Comparison of ENCODE assay signal across 31 cellular contexts in genomic region chrX:37437160-37437559, GRCh38.
"Had no signal": no experiment of that assay in that cellular context is flagged by ENCODE, and none has a peak within 500 bp of the region (broad histone marks: within the 10 kb centered on the region; RNA-seq: fewer than 3 reads in every experiment).

No MANE protein-coding gene starts in this region.

- H3K36me3 Mint-ChIP-seq: naive thymus-derived CD4-positive, alpha-beta T cell; natural killer cell; stimulated activated effector memory CD8-positive, alpha-beta T cell treated with anti-CD3 and anti-CD28 coated beads, Interleukin-12 subunit alpha, Interleukin-12 subunit beta, amount 100 ng/mL, for 72 hours; stimulated activated naive B cell treated with anti-CD40 and anti-IgM and Interleukin-4, amounts not matched to agents 10 μg/mL and 1 μg/mL and 100 μg/mL, for 72 hours had no signal

- H3K79me2 ChIP-seq: parathyroid adenoma had no signal

- H3K4me1 Mint-ChIP-seq: naive thymus-derived CD4-positive, alpha-beta T cell; natural killer cell; nephron; neural progenitor cell; stimulated activated effector memory CD8-positive, alpha-beta T cell treated with anti-CD3 and anti-CD28 coated beads, Interleukin-12 subunit alpha, Interleukin-12 subunit beta, amount 100 ng/mL, for 72 hours; stimulated activated naive B cell treated with anti-CD40 and anti-IgM and Interleukin-4, amounts not matched to agents 10 μg/mL and 1 μg/mL and 100 μg/mL, for 72 hours had no signal

- H3K9ac ChIP-seq: neural progenitor cell, parathyroid adenoma had no signal

- H3K36me3 ChIP-seq: neural progenitor cell, ovary, right atrium auricular region, spleen, suprapubic skin, tibial artery, transverse colon, upper lobe of right lung, uterus had no signal

- H3K9me3 Mint-ChIP-seq: natural killer cell; nephron; stimulated activated effector memory CD8-positive, alpha-beta T cell treated with anti-CD3 and anti-CD28 coated beads, Interleukin-12 subunit alpha, Interleukin-12 subunit beta, amount 100 ng/mL, for 72 hours; stimulated activated naive B cell treated with anti-CD40 and anti-IgM and Interleukin-4, amounts not matched to agents 10 μg/mL and 1 μg/mL and 100 μg/mL, for 72 hours; stimulated activated naive CD8-positive, alpha-beta T cell treated with anti-CD3 and anti-CD28 coated beads, Interleukin-15, Interleukin-2, amounts not matched to agents 100 ng/mL and 50 ng/mL, for 24 hours; type B pancreatic cell had no signal

- H3K4me2 ChIP-seq: neural progenitor cell, smooth muscle cell had no signal

- H3K4me3 ChIP-seq: neural progenitor cell, ovary, right atrium auricular region, skin epidermis, smooth muscle cell, spleen, stomach, suprapubic skin, testis, tibial artery, transverse colon, upper lobe of right lung, uterus had no signal

- H3K27ac Mint-ChIP-seq: naive thymus-derived CD4-positive, alpha-beta T cell; natural killer cell; nephron; neural progenitor cell; stimulated activated effector memory CD8-positive, alpha-beta T cell treated with anti-CD3 and anti-CD28 coated beads, Interleukin-12 subunit alpha, Interleukin-12 subunit beta, amount 100 ng/mL, for 72 hours; stimulated activated naive B cell treated with anti-CD40 and anti-IgM and Interleukin-4, amounts not matched to agents 10 μg/mL and 1 μg/mL and 100 μg/mL, for 72 hours; stimulated activated naive CD8-positive, alpha-beta T cell treated with anti-CD3 and anti-CD28 coated beads, Interleukin-15, Interleukin-2, amounts not matched to agents 100 ng/mL and 50 ng/mL, for 24 hours; type B pancreatic cell had no signal

- ATAC-seq: naive thymus-derived CD4-positive, alpha-beta T cell; natural killer cell; sciatic nerve; stimulated activated effector memory CD8-positive, alpha-beta T cell treated with anti-CD3 and anti-CD28 coated beads, Interleukin-12 subunit alpha, Interleukin-12 subunit beta, amount 100 ng/mL, for 72 hours; stimulated activated naive B cell treated with anti-CD40 and anti-IgM and Interleukin-4, amounts not matched to agents 10 μg/mL and 1 μg/mL and 100 μg/mL, for 72 hours; upper lobe of right lung had no signal

- DNase-seq: naive thymus-derived CD4-positive, alpha-beta T cell; natural killer cell; occipital lobe; ovary; posterior cingulate gyrus; retina; spleen; stimulated activated CD4-positive, alpha-beta T cell treated with anti-CD3 and anti-CD28 coated beads, Interleukin-12 subunit alpha, Interleukin-12 subunit beta, amount 100 ng/mL, for 4 hours; stimulated activated CD4-positive, alpha-beta T cell treated with anti-CD3 and anti-CD28 coated beads, Interleukin-2, amount 100 ng/mL, for 24 hours; stimulated activated CD4-positive, alpha-beta T cell treated with anti-CD3 and anti-CD28 coated beads, Interleukin-2, amount 100 ng/mL, for 48 hours; stimulated activated CD4-positive, alpha-beta T cell treated with anti-CD3 and anti-CD28 coated beads, Interleukin-4, amount 100 ng/mL, for 24 hours; stimulated activated naive B cell treated with anti-CD40 and anti-IgM and Interleukin-4, amounts not matched to agents 10 μg/mL and 1 μg/mL and 100 μg/mL, for 72 hours; stimulated activated naive CD4-positive, alpha-beta T cell treated with Interleukin-2 at 50 U/mL for 16 hours; stomach; testis; tibial artery; transverse colon; upper lobe of right lung; uterus had no signal

- H2AFZ ChIP-seq: neural progenitor cell, parathyroid adenoma had no signal

- H3K4me1 ChIP-seq: neural progenitor cell, parathyroid adenoma, right atrium auricular region, spleen, stomach, suprapubic skin, testis, tibial artery, transverse colon, upper lobe of right lung, uterus had no signal

- H3K27me3 Mint-ChIP-seq: progenitor cell of endocrine pancreas; stimulated activated naive CD8-positive, alpha-beta T cell treated with anti-CD3 and anti-CD28 coated beads, Interleukin-15, Interleukin-2, amounts not matched to agents 100 ng/mL and 50 ng/mL, for 24 hours; type B pancreatic cell had no signal

- H3K27ac ChIP-seq: neural progenitor cell, ovary, parathyroid adenoma, right atrium auricular region, skin epidermis, spleen, stomach, suprapubic skin, testis, tibial artery, transverse colon, upper lobe of right lung, uterus had no signal

- H3K9me3 ChIP-seq: ovary, right atrium auricular region, spleen, stomach, suprapubic skin, testis, tibial artery, transverse colon, upper lobe of right lung, uterus had no signal

- H3K4me3 Mint-ChIP-seq: naive thymus-derived CD4-positive, alpha-beta T cell; natural killer cell; nephron; neural progenitor cell; stimulated activated effector memory CD8-positive, alpha-beta T cell treated with anti-CD3 and anti-CD28 coated beads, Interleukin-12 subunit alpha, Interleukin-12 subunit beta, amount 100 ng/mL, for 72 hours; stimulated activated naive B cell treated with anti-CD40 and anti-IgM and Interleukin-4, amounts not matched to agents 10 μg/mL and 1 μg/mL and 100 μg/mL, for 72 hours; stimulated activated naive CD8-positive, alpha-beta T cell treated with anti-CD3 and anti-CD28 coated beads, Interleukin-15, Interleukin-2, amounts not matched to agents 100 ng/mL and 50 ng/mL, for 24 hours; type B pancreatic cell had no signal

- H3K27me3 ChIP-seq: neural progenitor cell, ovary, right atrium auricular region, spleen, stomach, suprapubic skin, testis, tibial artery, transverse colon, upper lobe of right lung, uterus had no signal
